Comparison of ENCODE assay signal across 11 cellular contexts in the genomic region with DNA sequence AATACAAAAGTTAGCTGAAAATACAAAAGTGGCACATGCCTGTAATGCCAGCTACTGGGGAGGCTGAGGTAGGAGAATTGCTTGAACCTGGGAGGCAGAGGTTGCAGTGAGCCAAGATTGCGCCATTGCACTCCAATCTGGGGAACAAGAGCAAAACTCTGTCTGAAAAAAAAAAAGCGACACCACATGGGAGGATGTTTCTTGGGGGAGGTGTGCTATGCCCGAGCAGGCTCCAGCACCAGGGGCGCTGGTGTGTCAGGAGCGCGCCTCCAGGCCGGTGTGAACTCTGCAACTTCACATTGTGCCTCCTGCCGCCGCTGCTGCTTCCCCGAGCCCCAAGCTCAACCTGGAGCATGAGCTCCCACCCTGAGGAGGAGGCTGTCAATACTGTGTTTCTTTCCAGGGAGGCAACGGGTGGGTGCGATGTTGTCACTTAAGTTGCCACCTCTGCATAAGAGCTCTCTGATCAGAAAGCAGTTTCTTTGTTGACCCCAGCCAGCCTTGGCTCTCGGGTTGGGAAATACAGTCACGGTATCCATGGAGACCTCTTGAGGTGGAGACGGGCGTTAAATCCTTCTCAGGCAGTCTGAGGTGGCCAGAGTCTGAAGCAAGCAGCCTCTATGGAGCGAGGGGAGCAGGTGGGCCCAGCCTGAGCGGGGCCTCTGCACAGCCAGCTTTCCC. TPM values are rescaled to one million over a fixed set of nuclear protein-coding genes. Genes with fewer than 3 reads are reported as not detected.
A peak's percentile ranks its signal among the peaks of the same experiment; 100 is the strongest.
DNase-seq lines count a peak whose midpoint lies in the region; ATAC-seq and TF ChIP-seq lines count a peak whose summit lies in the region.
"Had no signal": no experiment of that assay in that cellular context is flagged by ENCODE, and none has a peak within 500 bp of the region (broad histone marks: within the 10 kb centered on the region; RNA-seq: fewer than 3 reads in every experiment).

No MANE protein-coding gene starts in this region.

- no peaks in the 10 kb centered on the region for H3K9me3 ChIP-seq in CD4-positive, alpha-beta T cell (ENCODE audit: control insufficient read depth, low read length)
- H3K9me3 ChIP-seq in lung (ENCODE audit: control insufficient read depth in 2 of 2, insufficient read depth in 1 of 2, low read length in 1 of 2) = no peaks in the 10 kb centered on the region
- H3K9me3 ChIP-seq: sigmoid colon, testis had no signal

- intact Hi-C loops in CD4-positive, alpha-beta T cell (cut with DNase I, micrococcal nuclease) = no loop called here
- intact Hi-C loops in CD14-positive monocyte (cut with micrococcal nuclease) = no loop called here

- peak overlapping the region; percentile 20 for H3K27ac Mint-ChIP-seq in CD4-positive, alpha-beta T cell
- no peak overlapping the region for H3K27ac Mint-ChIP-seq in CD14-positive monocyte

- H3K9me3 Mint-ChIP-seq in CD4-positive, alpha-beta T cell = no peaks in the 10 kb centered on the region
- no peaks in the 10 kb centered on the region for H3K9me3 Mint-ChIP-seq in CD14-positive monocyte

- no peak for TF ChIP-seq CTCF in CD4-positive, alpha-beta T cell (IDR thresholded peaks at IDR 0.05)
- TF ChIP-seq CTCF in brain microvascular endothelial cell (IDR thresholded peaks at IDR 0.05; ENCODE audit: low read depth, low read length, missing control alignments) (peak; percentile 60), lung (IDR thresholded peaks at IDR 0.05; ENCODE audit: control extremely low read depth, extremely low read depth) (peak; percentile 16), CD14-positive monocyte (IDR thresholded peaks at IDR 0.05) (no peak)

- peaks cover 75% of the 10 kb centered on the region for H3K36me3 Mint-ChIP-seq in CD4-positive, alpha-beta T cell (ENCODE audit: low read depth)
- peaks cover 49 to 54% of the 10 kb centered on the region in 2 donors for H3K36me3 Mint-ChIP-seq in CD14-positive monocyte

- no peaks in the 10 kb centered on the region for H3K27me3 Mint-ChIP-seq in CD4-positive, alpha-beta T cell
- H3K27me3 Mint-ChIP-seq in CD14-positive monocyte (ENCODE audit: low read depth in 3 of 3) = peaks cover 0 to 2% (median 0%) of the 10 kb centered on the region in 3 donors

- no peak overlapping the region for H3K4me3 ChIP-seq in brain microvascular endothelial cell (ENCODE audit: low read depth, low read length)
- H3K4me3 ChIP-seq in lung = no peak overlapping the region
- H3K4me3 ChIP-seq: sigmoid colon, testis had no signal

- 42 to 55% methylated on average over 18 of the region's 18 CpGs for WGBS in lung, 2 donors

- no peaks in the 10 kb centered on the region for H3K27me3 ChIP-seq in CD4-positive, alpha-beta T cell (ENCODE audit: control insufficient read depth, insufficient read depth, low read length)
- H3K27me3 ChIP-seq in brain microvascular endothelial cell (replicated peaks) = no peaks in the 10 kb centered on the region
- no peaks in the 10 kb centered on the region for H3K27me3 ChIP-seq in lung (ENCODE audit: control insufficient read depth, insufficient read depth)
- H3K27me3 ChIP-seq: sigmoid colon, testis had no signal

- CTCF ChIA-PET in CD4-positive, alpha-beta T cell (lab: Charles Lee) = interaction anchor here (0.7 to 1.0 kb wide), 2 partner anchors 24 to 32 kb away, joined by 3 read pairs; no protein-coding TSS in a partner anchor

- no peak for ATAC-seq in CD4-positive, alpha-beta T cell (ENCODE audit: poor library complexity)
- no peak for ATAC-seq in lung (ENCODE audit: insufficient read depth, low FRiP score)
- ATAC-seq in GM21717 (IDR thresholded peaks at IDR 0.05; ENCODE audit: unreplicated experiment) = no peak

- no peak overlapping the region for H3K27ac ChIP-seq in CD4-positive, alpha-beta T cell (ENCODE audit: low read depth, low read length)
- no peak overlapping the region for H3K27ac ChIP-seq in brain microvascular endothelial cell
- peak overlapping the region in 1 of 2 donors; percentile 90 for H3K27ac ChIP-seq in lung (ENCODE audit: low read depth in 1 of 2, low read length in 1 of 2)
- H3K27ac ChIP-seq: testis had no signal

- POLR2A ChIA-PET in CD4-positive, alpha-beta T cell (lab: Charles Lee) = no interaction called here

- no peaks in the 10 kb centered on the region for H3K4me1 Mint-ChIP-seq in CD4-positive, alpha-beta T cell (ENCODE audit: low read depth)
- peaks cover 16% of the 10 kb centered on the region for H3K4me1 Mint-ChIP-seq in CD14-positive monocyte

- H3K4me3 Mint-ChIP-seq in CD4-positive, alpha-beta T cell = no peak overlapping the region
- no peak overlapping the region for H3K4me3 Mint-ChIP-seq in CD14-positive monocyte

- in situ Hi-C loops in brain microvascular endothelial cell (cut with HindIII; ENCODE audit: low pct_ligation_motif_present, low sequenced_read_pairs) = no loop called here

- peaks cover 0 to 28% of the 10 kb centered on the region in 2 donors for H3K4me1 ChIP-seq in lung (ENCODE audit: control insufficient read depth in 2 of 2, insufficient read depth in 2 of 2, low read length in 2 of 2)
- H3K4me1 ChIP-seq: sigmoid colon had no signal

- no peak for DNase-seq in CD4-positive, alpha-beta T cell
- DNase-seq in NCI-H2227 treated with DMSO at 0.1 percent for 48 hours (lab: John Stamatoyannopoulos, UW) = peak; percentile 29
- no peak for DNase-seq in brain microvascular endothelial cell
- DNase-seq in lung (ENCODE audit: low spot score) = peak; percentile 56
- no peak for DNase-seq in A172 (ENCODE audit: low spot score)
- no peak for DNase-seq in CD14-positive monocyte (ENCODE audit: low spot score)
- DNase-seq in dedifferentiated amniotic fluid mesenchymal stem cell (ENCODE audit: extremely low spot score) = no peak
- DNase-seq: NCI-H524, sigmoid colon, testis had no signal

- H3K36me3 ChIP-seq in brain microvascular endothelial cell (replicated peaks) = no peaks in the 10 kb centered on the region
- peaks cover 0 to 28% of the 10 kb centered on the region in 2 donors for H3K36me3 ChIP-seq in lung (ENCODE audit: control insufficient read depth in 2 of 2, insufficient read depth in 2 of 2, low read length in 2 of 2)

RNA-seq across cellular contexts. Expression of gene DEGS2, which starts 18.9 kb away (rescaled TPM):
- under 1 TPM in 1 of 2 experiments, not detected in 1; 0.11 TPM for total RNA-seq in CD4-positive, alpha-beta T cell
- 1 to 10 TPM; 5.2 to 7.4 TPM for total RNA-seq in lung
- polyA plus RNA-seq in lung = 1 to 10 TPM; 3.6 to 6.2 TPM
- total RNA-seq in A172 (2014; rRNA removed; shearing (Covaris generic)) = not detected in 2 replicates
- polyA plus RNA-seq in CD14-positive monocyte = under 1 TPM in 1 of 2 donors, not detected in 1; 0.36 TPM

Comparison
In these comparisons a context has a peak if more than half of its experiments do, and no peak if none do; other contexts are left out.
1. DNase-seq: peak in NCI-H2227 treated with DMSO at 0.1 percent for 48 hours (single experiment) and lung (single experiment); none in CD4-positive, alpha-beta T cell (0 of 10), brain microvascular endothelial cell (single experiment), A172 (single experiment), CD14-positive monocyte (single experiment) and dedifferentiated amniotic fluid mesenchymal stem cell (single experiment).
2. CTCF ChIP-seq: peak in brain microvascular endothelial cell (single experiment) and lung (single experiment); none in CD4-positive, alpha-beta T cell (single experiment) and CD14-positive monocyte (single experiment).